In the genomic region with DNA sequence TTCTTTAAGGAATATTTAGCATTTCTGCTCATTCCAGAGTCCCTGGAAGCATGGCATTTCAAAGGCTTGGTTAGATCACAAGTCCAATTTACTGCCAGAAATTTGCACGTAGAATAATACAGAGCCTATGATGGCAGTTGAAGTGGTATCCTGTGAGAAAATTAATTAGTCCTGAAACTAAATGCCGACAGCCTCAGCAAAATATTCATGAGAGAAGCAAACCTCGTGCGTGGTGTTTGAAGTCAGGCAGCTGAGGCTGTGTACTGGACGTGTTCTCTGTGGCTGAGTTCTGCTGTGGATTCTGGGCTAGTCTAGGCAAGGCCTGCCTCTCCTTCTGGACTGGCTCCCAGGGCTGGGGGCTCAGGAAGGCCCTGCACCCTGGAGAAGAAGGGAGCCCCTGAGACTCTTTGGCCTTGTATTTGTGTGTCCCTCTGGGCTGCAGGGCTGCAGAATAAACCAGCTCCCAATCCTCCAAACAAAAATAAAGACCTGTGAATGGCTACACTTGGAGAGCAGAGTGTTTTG, we compare ENCODE assay signal across 20 cellular contexts.
DNase-seq lines count a peak whose midpoint lies in the region; ATAC-seq and TF ChIP-seq lines count a peak whose summit lies in the region.
"Had no signal": no experiment of that assay in that cellular context is flagged by ENCODE, and none has a peak within 500 bp of the region (broad histone marks: within the 10 kb centered on the region; RNA-seq: fewer than 3 reads in every experiment).

No MANE protein-coding gene starts in this region.

- no peaks in the 10 kb centered on the region for H4K20me1 ChIP-seq in GM23338 (replicated peaks; ENCODE audit: insufficient read depth)

- H3K4me3 ChIP-seq in GM23338 (no peak overlapping the region), dorsolateral prefrontal cortex (peak overlapping the region in 1 of 59 donors; percentile 1)
- H3K4me3 ChIP-seq: coronary artery had no signal

- ATAC-seq in GM23338 (no peak), HG02798 (IDR thresholded peaks at IDR 0.05; ENCODE audit: poor library complexity, unreplicated experiment) (no peak)
- ATAC-seq in natural killer cell treated with Interleukin-12 subunit alpha and Interleukin-12 subunit beta and Interleukin-15 and Interleukin-18, amount 100 ng/mL, for 72 hours: no peak
- ATAC-seq: stimulated activated effector memory CD8-positive, alpha-beta T cell treated with anti-CD3 and anti-CD28 coated beads, Interleukin-12 subunit alpha, Interleukin-12 subunit beta, amount 100 ng/mL, for 72 hours had no signal

- H2AFZ ChIP-seq in GM23338: no peak overlapping the region

- no peaks in the 10 kb centered on the region for H3K79me2 ChIP-seq in GM23338 (replicated peaks; ENCODE audit: insufficient read depth)

- H3F3A ChIP-seq in GM23338 (replicated peaks; ENCODE audit: low read depth): no peaks in the 10 kb centered on the region

- H3K27ac ChIP-seq in GM23338 (ENCODE audit: low read depth): no peak overlapping the region
- peak overlapping the region; percentile 83 to 99 (median 96) for H3K27ac ChIP-seq in dorsolateral prefrontal cortex
- H3K27ac ChIP-seq: 22Rv1, coronary artery had no signal

- H3K9me3 Mint-ChIP-seq in GM23338: no peaks in the 10 kb centered on the region
- no peaks in the 10 kb centered on the region for H3K9me3 Mint-ChIP-seq in natural killer cell treated with Interleukin-12 subunit alpha and Interleukin-12 subunit beta and Interleukin-15 and Interleukin-18, amount 100 ng/mL, for 72 hours
- H3K9me3 Mint-ChIP-seq: type B pancreatic cell had no signal

- no peaks in the 10 kb centered on the region for H3K9me2 ChIP-seq in GM23338 (ENCODE audit: insufficient read depth)

- H3K4me1 Mint-ChIP-seq in GM23338: peaks cover 35% of the 10 kb centered on the region
- H3K4me1 Mint-ChIP-seq in natural killer cell treated with Interleukin-12 subunit alpha and Interleukin-12 subunit beta and Interleukin-15 and Interleukin-18, amount 100 ng/mL, for 72 hours (ENCODE audit: low read depth in 2 of 2): peaks cover 53 to 62% of the 10 kb centered on the region in 2 donors

- no peak overlapping the region for H3K4me2 ChIP-seq in GM23338

- no peak overlapping the region for H3K4me3 Mint-ChIP-seq in GM23338
- peak overlapping the region; percentile 76 for H3K4me3 Mint-ChIP-seq in natural killer cell treated with Interleukin-12 subunit alpha and Interleukin-12 subunit beta and Interleukin-15 and Interleukin-18, amount 100 ng/mL, for 72 hours
- H3K4me3 Mint-ChIP-seq: mesothelial cell of epicardium; stimulated activated effector memory CD8-positive, alpha-beta T cell treated with anti-CD3 and anti-CD28 coated beads, Interleukin-12 subunit alpha, Interleukin-12 subunit beta, amount 100 ng/mL, for 72 hours; type B pancreatic cell had no signal

- peak overlapping the region; percentile 24; the same call in 1 of the 2 replicates for H3K27ac Mint-ChIP-seq in GM23338
- peak overlapping the region; percentile 91 to 95 for H3K27ac Mint-ChIP-seq in natural killer cell treated with Interleukin-12 subunit alpha and Interleukin-12 subunit beta and Interleukin-15 and Interleukin-18, amount 100 ng/mL, for 72 hours
- H3K27ac Mint-ChIP-seq: type B pancreatic cell had no signal

- peaks cover 11% of the 10 kb centered on the region; the same call in 1 of the 2 replicates for H3K4me1 ChIP-seq in GM23338 (ENCODE audit: insufficient read depth)
- H3K4me1 ChIP-seq: Caco-2 had no signal

- TF ChIP-seq CTCF in GM23338 (conservative IDR thresholded peaks at IDR 0.05; ENCODE audit: low read depth in 2 of 2) (no peak), dorsolateral prefrontal cortex (IDR thresholded peaks at IDR 0.05 in 54 of 56, conservative IDR thresholded peaks at IDR 0.05 in 2 of 56; ENCODE audit: low read depth in 1 of 56, partially characterized antibody in 56 of 56) (no peak)

- DNase-seq in NCI-H526 (lab: John Stamatoyannopoulos, UW) (peak; percentile 12 to 21), NCI-H526 treated with DMSO at 0.1 percent for 48 hours (lab: John Stamatoyannopoulos, UW) (no peak), GM23338 (ENCODE audit: low spot score) (no peak), dorsolateral prefrontal cortex (no peak), inferior parietal cortex (ENCODE audit: extremely low spot score) (no peak), NCI-H2081 treated with DMSO at 0.1 percent for 48 hours (lab: John Stamatoyannopoulos, UW) (no peak)
- DNase-seq in natural killer cell treated with Interleukin-12 subunit alpha and Interleukin-12 subunit beta and Interleukin-15 and Interleukin-18, amount 100 ng/mL, for 72 hours (ENCODE audit: low spot score): no peak
- DNase-seq: activated CD4-positive, alpha-beta T cell treated with anti-CD3 and anti-CD28 coated beads for 4 hours; activated effector memory CD4-positive, alpha-beta T cell treated with anti-CD3 and anti-CD28 coated beads, Interleukin-2, amount 50 U/mL, for 16 hours; AML-193; Caco-2; KBM-7; NCI-H187; NCI-H345 had no signal

- intact Hi-C loops in dorsolateral prefrontal cortex (cut with DNase I): no loop called here

- no peaks in the 10 kb centered on the region for H3K36me3 ChIP-seq in GM23338 (ENCODE audit: insufficient read depth)

- H3K36me3 Mint-ChIP-seq in GM23338 (ENCODE audit: low read depth): no peaks in the 10 kb centered on the region
- H3K36me3 Mint-ChIP-seq in natural killer cell treated with Interleukin-12 subunit alpha and Interleukin-12 subunit beta and Interleukin-15 and Interleukin-18, amount 100 ng/mL, for 72 hours: no peaks in the 10 kb centered on the region
- H3K36me3 Mint-ChIP-seq: stimulated activated effector memory CD8-positive, alpha-beta T cell treated with anti-CD3 and anti-CD28 coated beads, Interleukin-12 subunit alpha, Interleukin-12 subunit beta, amount 100 ng/mL, for 72 hours; type B pancreatic cell had no signal

- peaks cover 4% of the 10 kb centered on the region for H3K27me3 Mint-ChIP-seq in GM23338 (ENCODE audit: insufficient read depth, low read depth, poor library complexity)
- no peaks in the 10 kb centered on the region for H3K27me3 Mint-ChIP-seq in natural killer cell treated with Interleukin-12 subunit alpha and Interleukin-12 subunit beta and Interleukin-15 and Interleukin-18, amount 100 ng/mL, for 72 hours
- H3K27me3 Mint-ChIP-seq: type B pancreatic cell had no signal

- H3K27me3 ChIP-seq in GM23338 (ENCODE audit: insufficient read depth) (no peaks in the 10 kb centered on the region), dorsolateral prefrontal cortex (no peaks in the 10 kb centered on the region)

TF ChIP-seq in GM23338, 12 proteins besides CTCF, POLR2A, EP300 and RAD21 (continues in another document):
- TF ChIP-seq EZH2 (IDR thresholded peaks at IDR 0.05; ENCODE audit: low read depth, unreplicated experiment) (no peak), ZNF114 (CRISPR knock-in tag; IDR thresholded peaks at IDR 0.05) (no peak), NANOG (IDR thresholded peaks at IDR 0.05; ENCODE audit: borderline replicate concordance) (no peak), JUNB (IDR thresholded peaks at IDR 0.05; ENCODE audit: unreplicated experiment) (no peak), CREB1 (CRISPR knock-in tag; IDR thresholded peaks at IDR 0.05; ENCODE audit: low read depth) (no peak), POLR2AphosphoS5 (IDR thresholded peaks at IDR 0.05; ENCODE audit: low read depth) (no peak), ZNF331 (CRISPR knock-in tag; IDR thresholded peaks at IDR 0.05; ENCODE audit: low read depth) (no peak)
- TF ChIP-seq, protein P1, sequence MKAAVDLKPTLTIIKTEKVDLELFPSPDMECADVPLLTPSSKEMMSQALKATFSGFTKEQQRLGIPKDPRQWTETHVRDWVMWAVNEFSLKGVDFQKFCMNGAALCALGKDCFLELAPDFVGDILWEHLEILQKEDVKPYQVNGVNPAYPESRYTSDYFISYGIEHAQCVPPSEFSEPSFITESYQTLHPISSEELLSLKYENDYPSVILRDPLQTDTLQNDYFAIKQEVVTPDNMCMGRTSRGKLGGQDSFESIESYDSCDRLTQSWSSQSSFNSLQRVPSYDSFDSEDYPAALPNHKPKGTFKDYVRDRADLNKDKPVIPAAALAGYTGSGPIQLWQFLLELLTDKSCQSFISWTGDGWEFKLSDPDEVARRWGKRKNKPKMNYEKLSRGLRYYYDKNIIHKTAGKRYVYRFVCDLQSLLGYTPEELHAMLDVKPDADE (IDR thresholded peaks at IDR 0.05): no peak

Comparison
In these comparisons a context has a peak if more than half of its experiments do, and no peak if none do; other contexts are left out.
1. DNase-seq: peak in NCI-H526 (2 of 2); none in NCI-H526 treated with DMSO at 0.1 percent for 48 hours (single experiment), GM23338 (single experiment), dorsolateral prefrontal cortex (0 of 10), natural killer cell treated with Interleukin-12 subunit alpha and Interleukin-12 subunit beta and Interleukin-15 and Interleukin-18, amount 100 ng/mL, for 72 hours (single experiment), inferior parietal cortex (single experiment) and NCI-H2081 treated with DMSO at 0.1 percent for 48 hours (single experiment).